1 cellular context compared by ENCODE assay signal in genomic region chr7:139407555-139407954, GRCh38.
TF ChIP-seq lines count a peak whose summit lies in the region.

No MANE protein-coding gene starts in this region.

TF ChIP-seq in K562, 482 proteins besides CTCF, POLR2A, EP300 and RAD21 (continued from another document):
- peak; percentile 79 for TF ChIP-seq ZNF316 (IDR thresholded peaks at IDR 0.05)
TF ChIP-seq in K562: peak in this region for 4.
